In the genomic region with DNA sequence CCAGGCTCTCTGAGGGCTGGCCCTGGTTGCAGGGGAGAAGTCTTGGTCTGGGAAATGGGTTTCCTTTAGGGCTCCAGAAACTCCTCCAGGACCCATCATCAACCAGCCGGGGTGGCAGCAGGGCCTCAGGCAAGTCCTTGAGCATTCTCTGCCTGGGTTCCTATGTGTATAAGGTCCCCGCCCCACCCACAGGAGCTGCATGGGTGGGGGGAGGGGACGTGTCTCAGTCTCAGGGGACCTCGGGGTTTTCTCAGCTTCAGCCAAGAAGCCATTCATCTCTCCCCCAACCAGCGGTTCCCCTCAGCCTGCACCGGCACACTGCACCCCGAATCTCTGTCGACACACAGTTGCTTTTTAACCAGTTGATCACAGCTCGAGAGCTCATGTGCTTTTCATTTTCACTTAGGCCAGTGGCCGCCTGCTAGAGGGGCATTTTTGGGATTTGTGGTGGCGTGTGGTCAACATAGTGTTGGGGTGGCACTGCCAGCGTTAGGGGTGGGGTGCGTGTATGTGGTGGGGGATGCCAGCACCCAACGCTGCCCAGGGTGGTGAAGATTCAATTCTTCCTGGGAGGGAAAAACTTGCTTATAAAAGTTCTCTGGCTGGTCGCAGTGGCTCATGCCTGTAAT, we compare ENCODE assay signal across 13 cellular contexts. TPM values are rescaled to one million over a fixed set of nuclear protein-coding genes. Genes with fewer than 3 reads are reported as not detected.
DNase-seq lines count a peak whose midpoint lies in the region; ATAC-seq and TF ChIP-seq lines count a peak whose summit lies in the region.
"Had no signal": no experiment of that assay in that cellular context is flagged by ENCODE, and none has a peak within 500 bp of the region (broad histone marks: within the 10 kb centered on the region; RNA-seq: fewer than 3 reads in every experiment).

No MANE protein-coding gene starts in this region.

- H3K27me3 ChIP-seq in spleen (replicated peaks in 1 of 7) (peaks cover 0 to 56% (median 30%) of the 10 kb centered on the region in 7 donors), left ventricle myocardium inferior (ENCODE audit: low read depth) (peaks cover 78% of the 10 kb centered on the region)

- H3K9me3 ChIP-seq in spleen (no peaks in the 10 kb centered on the region), left ventricle myocardium inferior (replicated peaks) (no peaks in the 10 kb centered on the region)
- H3K9me3 ChIP-seq: tibial artery had no signal

- ATAC-seq in GM21723 (IDR thresholded peaks at IDR 0.05; ENCODE audit: unreplicated experiment) = peak; percentile 36
- ATAC-seq: HCT116 had no signal

- peak; percentile 73 for DNase-seq in activated effector memory CD4-positive, alpha-beta T cell treated with anti-CD3 and anti-CD28 coated beads, Interleukin-2, amount 50 U/mL, for 16 hours
- no peak for DNase-seq in activated effector memory CD4-positive, alpha-beta T cell treated with Interleukin-2 at 50 U/mL for 16 hours
- DNase-seq in activated CD4-positive, alpha-beta memory T cell treated with anti-CD3 and anti-CD28 coated beads, Interleukin-2, amount 10 ng/mL, durations not matched to agents 7 days and 5 days = peak; percentile 47
- DNase-seq in spleen (no peak), ecto neural progenitor cell (ENCODE audit: low spot score) (no peak), left ventricle myocardium inferior (no peak), RPMI8226 (no peak)
- DNase-seq: NCI-H2029, tibial artery had no signal

- peaks cover 79% of the 10 kb centered on the region for H3K4me1 Mint-ChIP-seq in activated CD4-positive, alpha-beta memory T cell treated with anti-CD3 and anti-CD28 coated beads, Interleukin-2, amount 10 ng/mL, durations not matched to agents 7 days and 5 days

- H3K36me3 Mint-ChIP-seq in activated CD4-positive, alpha-beta memory T cell treated with anti-CD3 and anti-CD28 coated beads, Interleukin-2, amount 10 ng/mL, durations not matched to agents 7 days and 5 days (ENCODE audit: low read depth) = peaks cover 96% of the 10 kb centered on the region

- CTCF ChIA-PET in activated CD4-positive, alpha-beta memory T cell treated with anti-CD3 and anti-CD28 coated beads, Interleukin-2, amount 10 ng/mL, durations not matched to agents 7 days and 5 days (lab: Charles Lee) = interaction anchor here (1.0 to 8.4 kb wide), 3 partner anchors 25 to 177 kb away, joined by 3 to 55 read pairs (median 31); no protein-coding TSS in a partner anchor

- no peaks in the 10 kb centered on the region for H3K9me3 Mint-ChIP-seq in activated CD4-positive, alpha-beta memory T cell treated with anti-CD3 and anti-CD28 coated beads, Interleukin-2, amount 10 ng/mL, durations not matched to agents 7 days and 5 days

- POLR2A ChIA-PET in activated CD4-positive, alpha-beta memory T cell treated with anti-CD3 and anti-CD28 coated beads, Interleukin-2, amount 10 ng/mL, durations not matched to agents 7 days and 5 days (lab: Charles Lee) = interaction anchor here (1.0 to 11.0 kb wide), 8 partner anchors 9 to 142 kb away, joined by 3 to 128 read pairs (median 4); no protein-coding TSS in a partner anchor

- 56 to 71% (median 64%) methylated on average over 13 to 15 of the region's 15 CpGs for WGBS in spleen, 5 donors

- intact Hi-C loops in spleen (cut with DNase I; ENCODE audit: low total_unique reads) = no loop called here
- intact Hi-C loops in left ventricle myocardium inferior (cut with micrococcal nuclease) = no loop called here

- peak overlapping the region; percentile 85 for H3K27ac Mint-ChIP-seq in activated CD4-positive, alpha-beta memory T cell treated with anti-CD3 and anti-CD28 coated beads, Interleukin-2, amount 10 ng/mL, durations not matched to agents 7 days and 5 days

- peaks cover 0 to 82% (median 13%) of the 10 kb centered on the region in 6 donors for H3K36me3 ChIP-seq in spleen
- no peaks in the 10 kb centered on the region for H3K36me3 ChIP-seq in left ventricle myocardium inferior
- H3K36me3 ChIP-seq: cardiac muscle cell, tibial artery had no signal

- peak overlapping the region; percentile 51 for H3K4me3 Mint-ChIP-seq in activated CD4-positive, alpha-beta memory T cell treated with anti-CD3 and anti-CD28 coated beads, Interleukin-2, amount 10 ng/mL, durations not matched to agents 7 days and 5 days

- H3K4me1 ChIP-seq in spleen (peaks cover 42 to 100% (median 87%) of the 10 kb centered on the region in 6 donors), left ventricle myocardium inferior (peaks cover 11% of the 10 kb centered on the region)

- no peak for TF ChIP-seq POLR2A in spleen (IDR thresholded peaks at IDR 0.05)

- no peaks in the 10 kb centered on the region for H3K27me3 Mint-ChIP-seq in activated CD4-positive, alpha-beta memory T cell treated with anti-CD3 and anti-CD28 coated beads, Interleukin-2, amount 10 ng/mL, durations not matched to agents 7 days and 5 days

- H3K27ac ChIP-seq in spleen (peak overlapping the region in 7 of 8 donors; percentile 32 to 99 (median 94)), left ventricle myocardium inferior (replicated peaks) (no peak overlapping the region)
- H3K27ac ChIP-seq: cardiac muscle cell, tibial artery had no signal

- peak overlapping the region in 2 of 8 donors; percentile 16 to 30 for H3K4me3 ChIP-seq in spleen
- no peak overlapping the region for H3K4me3 ChIP-seq in left ventricle myocardium inferior
- H3K4me3 ChIP-seq: cardiac muscle cell, tibial artery had no signal

- TF ChIP-seq CTCF in spleen (IDR thresholded peaks at IDR 0.05 in 8 of 11, conservative IDR thresholded peaks at IDR 0.05 in 3 of 11) (no peak), left ventricle myocardium inferior (IDR thresholded peaks at IDR 0.05; ENCODE audit: borderline replicate concordance) (no peak)

RNA-seq across cellular contexts. Expression of gene RUNX3, which starts 6.5 kb away (rescaled TPM):
- 100 to 1,000 TPM; 177 to 183 TPM for total RNA-seq in activated CD4-positive, alpha-beta memory T cell treated with anti-CD3 and anti-CD28 coated beads, Interleukin-2, amount 10 ng/mL, durations not matched to agents 7 days and 5 days
- total RNA-seq in spleen (10 to 100 TPM; 38.1 to 76.3 (median 52.3) TPM), left ventricle myocardium inferior (0.52 TPM)
- 10 to 100 TPM; 17.3 to 22.1 (median 18.2) TPM for polyA plus RNA-seq in spleen
- total RNA-seq: cardiac muscle cell, LHCN-M2 had no signal
- polyA plus RNA-seq: cardiac muscle cell had no signal

Comparison
In these comparisons a context has a peak if more than half of its experiments do, and no peak if none do; other contexts are left out.
1. DNase-seq: peak in activated effector memory CD4-positive, alpha-beta T cell treated with anti-CD3 and anti-CD28 coated beads, Interleukin-2, amount 50 U/mL, for 16 hours (single experiment) and activated CD4-positive, alpha-beta memory T cell treated with anti-CD3 and anti-CD28 coated beads, Interleukin-2, amount 10 ng/mL, durations not matched to agents 7 days and 5 days (single experiment); none in activated effector memory CD4-positive, alpha-beta T cell treated with Interleukin-2 at 50 U/mL for 16 hours (single experiment), spleen (single experiment), ecto neural progenitor cell (single experiment), left ventricle myocardium inferior (single experiment) and RPMI8226 (single experiment).
2. RNA of gene RUNX3, which starts 6.5 kb away (total RNA-seq): 177 to 183 TPM in activated CD4-positive, alpha-beta memory T cell treated with anti-CD3 and anti-CD28 coated beads, Interleukin-2, amount 10 ng/mL, durations not matched to agents 7 days and 5 days and 38.1 to 76.3 TPM in spleen; 0.52 TPM in left ventricle myocardium inferior (single experiment); every median in the first group is over 10 times any median in the second.